Comparison of ENCODE assay signal across 21 cellular contexts in the genomic region with DNA sequence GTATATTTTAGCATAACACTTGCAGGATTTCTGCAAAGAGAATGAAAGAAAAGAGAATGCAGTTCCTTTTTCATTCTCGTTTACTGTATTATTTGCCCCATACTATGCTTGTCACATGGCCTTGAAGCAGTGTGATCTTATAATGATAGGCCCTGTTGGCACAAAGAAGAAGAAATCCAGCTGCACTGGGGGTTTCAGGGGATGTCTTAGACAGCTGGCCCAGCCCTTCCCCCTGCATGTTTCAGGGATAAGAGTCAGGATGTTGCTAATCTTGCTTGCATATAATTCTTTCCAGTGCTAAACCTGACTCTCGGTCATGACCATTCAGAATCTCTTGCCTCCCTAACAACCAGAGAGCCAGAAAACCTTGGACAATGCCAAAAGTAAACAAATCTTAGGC.
"Had no signal": no experiment of that assay in that cellular context is flagged by ENCODE, and none has a peak within 500 bp of the region (broad histone marks: within the 10 kb centered on the region; RNA-seq: fewer than 3 reads in every experiment).

No MANE protein-coding gene starts in this region.

- ATAC-seq: gastroesophageal sphincter; heart left ventricle; left cardiac atrium; left lung; naive thymus-derived CD4-positive, alpha-beta T cell; right lobe of liver; stimulated activated naive B cell treated with anti-CD40 and anti-IgM and Interleukin-4, amounts not matched to agents 10 μg/mL and 1 μg/mL and 100 μg/mL, for 72 hours; upper lobe of right lung had no signal

- H3K79me2 ChIP-seq: hepatocyte, parathyroid adenoma had no signal

- H3K9ac ChIP-seq: neural progenitor cell, parathyroid adenoma had no signal

- H3K36me3 ChIP-seq: gastroesophageal sphincter, heart left ventricle, left lung, neural progenitor cell, right lobe of liver, transverse colon, upper lobe of right lung, uterus had no signal

- H3K27ac ChIP-seq: gastroesophageal sphincter, heart left ventricle, hepatocyte, left lung, neural progenitor cell, parathyroid adenoma, right lobe of liver, transverse colon, upper lobe of right lung, uterus had no signal

- H3K4me2 ChIP-seq: hepatocyte, neural progenitor cell had no signal

- H3K4me3 ChIP-seq: dorsolateral prefrontal cortex, gastroesophageal sphincter, heart left ventricle, hepatocyte, left lung, neural progenitor cell, right lobe of liver, transverse colon, upper lobe of right lung, uterus had no signal

- H2AFZ ChIP-seq: hepatocyte, neural progenitor cell, parathyroid adenoma had no signal

- H3K27me3 ChIP-seq: dorsolateral prefrontal cortex, gastroesophageal sphincter, hepatocyte, left lung, neural progenitor cell, right lobe of liver, transverse colon, upper lobe of right lung, uterus had no signal

- H3K4me1 ChIP-seq: heart left ventricle, left lung, parathyroid adenoma, right lobe of liver, transverse colon, upper lobe of right lung, uterus had no signal

- H3K9me3 ChIP-seq: gastroesophageal sphincter, heart left ventricle, left lung, right lobe of liver, transverse colon, upper lobe of right lung, uterus had no signal

- DNase-seq: dorsolateral prefrontal cortex; effector CD4-positive, alpha-beta T cell; foreskin fibroblast; heart left ventricle; left cardiac atrium; left lung; mesenchymal stem cell; midbrain; naive thymus-derived CD4-positive, alpha-beta T cell; right lobe of liver; small intestine; stimulated activated CD4-positive, alpha-beta T cell treated with anti-CD3 and anti-CD28 coated beads, Interleukin-15, amount 100 ng/mL, for 24 hours; stimulated activated CD4-positive, alpha-beta T cell treated with anti-CD3 and anti-CD28 coated beads, Interleukin-2, amount 100 ng/mL, for 48 hours; stimulated activated naive B cell treated with anti-CD40 and anti-IgM and Interleukin-4, amounts not matched to agents 10 μg/mL and 1 μg/mL and 100 μg/mL, for 72 hours; transverse colon; upper lobe of right lung; uterus had no signal
